Comparison of ENCODE assay signal across 8 cellular contexts in the genomic region with DNA sequence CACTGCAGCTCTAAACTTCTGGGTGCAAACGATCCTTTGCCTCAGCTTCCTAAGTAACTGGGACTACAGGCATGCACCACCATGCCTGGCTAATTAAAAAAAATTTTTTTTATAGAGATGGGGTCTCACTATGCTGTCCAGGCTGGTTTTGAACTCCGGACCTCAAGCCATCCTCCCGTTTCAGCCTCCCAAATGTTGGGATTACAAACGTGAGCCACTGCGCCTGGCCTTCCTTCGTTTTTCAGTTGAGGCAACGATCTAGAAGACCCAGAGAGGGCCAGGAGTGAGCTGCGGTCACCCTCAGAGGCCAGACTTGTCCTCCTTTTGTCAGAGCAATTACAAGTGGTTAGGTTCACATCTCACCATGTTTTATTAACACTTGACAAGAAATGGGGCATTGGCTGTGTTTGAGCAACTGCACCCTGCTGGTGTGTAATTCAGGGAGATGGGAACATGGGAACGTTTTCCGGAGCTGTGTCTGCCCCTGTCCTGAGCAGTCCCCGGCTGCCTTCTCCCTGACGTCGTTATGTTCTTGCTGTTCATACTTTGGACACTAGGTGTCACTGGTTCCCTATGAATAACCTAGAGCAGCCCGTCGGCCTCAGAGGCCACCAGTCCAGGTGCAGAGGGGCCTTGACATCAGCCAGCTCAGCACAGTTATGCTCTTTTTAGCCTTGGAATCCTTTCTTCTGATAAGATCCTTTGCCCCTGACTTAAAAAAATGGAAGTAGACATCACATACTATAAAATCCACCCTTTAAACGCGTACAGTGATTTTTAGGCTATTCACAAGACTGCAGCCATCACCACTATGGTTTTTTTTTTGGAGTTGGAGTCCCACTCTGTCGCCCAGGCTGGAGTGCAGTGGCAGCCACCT.
DNase-seq lines count a peak whose midpoint lies in the region; TF ChIP-seq lines count a peak whose summit lies in the region.

No MANE protein-coding gene starts in this region.

- H2BK5ac ChIP-seq in trophoblast cell (ENCODE audit: low read depth, low read length, poor library complexity) = no peak overlapping the region

- no peak overlapping the region for H3K14ac ChIP-seq in trophoblast cell (ENCODE audit: low read length)

- no peak overlapping the region for H4K8ac ChIP-seq in trophoblast cell (ENCODE audit: low read depth, low read length)

- H3K79me2 ChIP-seq in Loucy (ENCODE audit: insufficient read depth, low read length) = no peaks in the 10 kb centered on the region
- H3K79me2 ChIP-seq in trophoblast cell (ENCODE audit: control insufficient read depth, insufficient read depth, low read length, poor library complexity) = no peaks in the 10 kb centered on the region

- no peak overlapping the region for H3K4me2 ChIP-seq in Loucy (ENCODE audit: low read depth, low read length, poor library complexity, severe bottlenecking)
- H3K4me2 ChIP-seq in trophoblast cell (ENCODE audit: low read length) = no peak overlapping the region

- no peak overlapping the region for H3K4ac ChIP-seq in trophoblast cell (ENCODE audit: low read depth, low read length)

- H3K9ac ChIP-seq in Loucy (ENCODE audit: low read depth, low read length, poor library complexity, severe bottlenecking) = no peak overlapping the region
- no peak overlapping the region for H3K9ac ChIP-seq in trophoblast cell (ENCODE audit: low read length)

- no peak overlapping the region for H3K18ac ChIP-seq in trophoblast cell (ENCODE audit: low read length)

- H3K27me3 ChIP-seq in Loucy (ENCODE audit: insufficient read depth, low read length, poor library complexity, severe bottlenecking) (no peaks in the 10 kb centered on the region), trophoblast cell (ENCODE audit: insufficient read depth, low read length) (no peaks in the 10 kb centered on the region)

- H4K91ac ChIP-seq in trophoblast cell (ENCODE audit: low read depth, low read length) = no peak overlapping the region

- no peak overlapping the region for H4K12ac ChIP-seq in trophoblast cell (ENCODE audit: low read depth, low read length)

- DNase-seq in GM04504 (ENCODE audit: low read depth) = peak; percentile 48
- peak; percentile 86 for DNase-seq in H4 (ENCODE audit: low spot score)
- peak; percentile 79 to 84 for DNase-seq in SHP77 (lab: John Stamatoyannopoulos, UW)
- peak; percentile 70 for DNase-seq in activated effector memory CD4-positive, alpha-beta T cell treated with anti-CD3 and anti-CD28 coated beads, Interleukin-2, amount 50 U/mL, for 16 hours
- DNase-seq in germinal center (ENCODE audit: low spot score) = peak; percentile 80
- DNase-seq in trophoblast cell = peak; percentile 50 to 87
- no peak for DNase-seq in cortex of kidney (lab: John Stamatoyannopoulos, UW)

- H2AFZ ChIP-seq in Loucy (ENCODE audit: low read length) = no peak overlapping the region
- no peak overlapping the region for H2AFZ ChIP-seq in trophoblast cell (ENCODE audit: insufficient read depth, low read length, poor library complexity)

- peak; percentile 81 for TF ChIP-seq CTCF in Loucy (conservative IDR thresholded peaks at IDR 0.05; ENCODE audit: low read length)

- H3K9me3 ChIP-seq in Loucy (ENCODE audit: insufficient read depth, low read depth, low read length) = no peaks in the 10 kb centered on the region
- H3K9me3 ChIP-seq in trophoblast cell (ENCODE audit: insufficient read depth, low read depth, low read length) = peaks cover 2% of the 10 kb centered on the region

- no peak overlapping the region for H2BK12ac ChIP-seq in trophoblast cell (ENCODE audit: low read length)

- no peak overlapping the region for H3K4me3 ChIP-seq in Loucy (ENCODE audit: low read length, poor library complexity, severe bottlenecking)
- no peak overlapping the region for H3K4me3 ChIP-seq in trophoblast cell (ENCODE audit: low read depth, low read length)

- H3K27ac ChIP-seq in trophoblast cell (ENCODE audit: low read depth, low read length) = no peak overlapping the region

- no peaks in the 10 kb centered on the region for H3F3A ChIP-seq in Loucy (ENCODE audit: low read depth)

- no CpG with 5 or more reads among the region's 18 CpGs for WGBS in trophoblast cell (ENCODE audit: extremely low coverage, insufficient coverage, insufficient read length)

- no peaks in the 10 kb centered on the region for H3K79me1 ChIP-seq in trophoblast cell (ENCODE audit: low read length)

- no peak overlapping the region for H3K23ac ChIP-seq in trophoblast cell (ENCODE audit: low read length)

- no peak overlapping the region for H2BK120ac ChIP-seq in trophoblast cell (ENCODE audit: insufficient read depth, low read length, poor library complexity)

- no peaks in the 10 kb centered on the region for H3K9me2 ChIP-seq in Loucy (replicated peaks; ENCODE audit: low read depth, low read length)

- H3K4me1 ChIP-seq in Loucy (ENCODE audit: insufficient read depth, low read length, poor library complexity, severe bottlenecking) = no peaks in the 10 kb centered on the region
- no peaks in the 10 kb centered on the region for H3K4me1 ChIP-seq in trophoblast cell (ENCODE audit: control insufficient read depth in 1 of 2, insufficient read depth in 2 of 2, low read length in 2 of 2)

- no peak overlapping the region for H2AK5ac ChIP-seq in trophoblast cell (ENCODE audit: low read length)

- no peaks in the 10 kb centered on the region for H4K20me1 ChIP-seq in Loucy (ENCODE audit: insufficient read depth, low read length, poor library complexity, severe bottlenecking)

- H3K36me3 ChIP-seq in Loucy (ENCODE audit: insufficient read depth, low read length) = no peaks in the 10 kb centered on the region
- no peaks in the 10 kb centered on the region for H3K36me3 ChIP-seq in trophoblast cell (ENCODE audit: control insufficient read depth in 1 of 2, insufficient read depth in 2 of 2, low read length in 2 of 2)
